8 cellular contexts compared by ENCODE assay signal in genomic region chr10:86971146-86971991, GRCh38.
DNase-seq lines count a peak whose midpoint lies in the region; ATAC-seq and TF ChIP-seq lines count a peak whose summit lies in the region.

No MANE protein-coding gene starts in this region.

- H3K4me1 Mint-ChIP-seq in central memory CD8-positive, alpha-beta T cell, result peaks cover 23% of the 10 kb centered on the region

- H4K20me1 ChIP-seq in KMS-11 (ENCODE audit: insufficient read depth), result no peaks in the 10 kb centered on the region

- H3K9ac ChIP-seq in KMS-11, result peak overlapping the region; percentile 96

- H3K4me1 ChIP-seq in KMS-11 (ENCODE audit: low read depth, poor library complexity, severe bottlenecking), result no peaks in the 10 kb centered on the region

- no peaks in the 10 kb centered on the region for H3K79me2 ChIP-seq in KMS-11 (ENCODE audit: insufficient read depth, low read depth)

- no peaks in the 10 kb centered on the region for H3K36me3 ChIP-seq in KMS-11 (ENCODE audit: insufficient read depth)

- peak; percentile 95 for DNase-seq in ELR (ENCODE audit: low read depth)
- DNase-seq in activated CD4-positive, CD25-positive, alpha-beta regulatory T cell treated with anti-CD3 and anti-CD28 coated beads, Interleukin-2, amount 50 U/mL, for 16 hours (ENCODE audit: low read depth, low spot score), result peak; percentile 83
- DNase-seq in central memory CD8-positive, alpha-beta T cell (ENCODE audit: low spot score in 2 of 2), result peak; percentile 82 to 92
- peak; percentile 92 for DNase-seq in kidney tubule cell (ENCODE audit: low spot score)
- peak; percentile 86 to 87 for DNase-seq in stimulated activated CD4-positive, alpha-beta T cell treated with anti-CD3 and anti-CD28 coated beads, Interleukin-2, amount 100 ng/mL, for 24 hours
- DNase-seq in NCI-H345 (lab: John Stamatoyannopoulos, UW), result no peak

- peak overlapping the region; percentile 97 for H2AFZ ChIP-seq in KMS-11 (ENCODE audit: low read depth)

- H3K27me3 Mint-ChIP-seq in central memory CD8-positive, alpha-beta T cell, result no peaks in the 10 kb centered on the region

- H3K4me3 ChIP-seq in KMS-11 (IDR thresholded peaks at IDR 0.05; ENCODE audit: insufficient read depth, low read depth, low read length), result peak overlapping the region; percentile 30

- peak overlapping the region; percentile 50 for H3K27ac ChIP-seq in KMS-11

- peak; percentile 66 for ATAC-seq in GM21619 (IDR thresholded peaks at IDR 0.05; ENCODE audit: unreplicated experiment)
- ATAC-seq in central memory CD8-positive, alpha-beta T cell (replicated peaks; ENCODE audit: extremely low read depth, poor library complexity, severe bottlenecking), result peak; percentile 87

- no peaks in the 10 kb centered on the region for H3K9me3 Mint-ChIP-seq in central memory CD8-positive, alpha-beta T cell

- no peak for TF ChIP-seq CTCF in KMS-11 (conservative IDR thresholded peaks at IDR 0.05; ENCODE audit: low read depth, low read length)

- H3K27me3 ChIP-seq in KMS-11 (ENCODE audit: insufficient read depth, low read depth), result no peaks in the 10 kb centered on the region

- H3K4me2 ChIP-seq in KMS-11, result peak overlapping the region; percentile 100; the same call in 1 of the 2 replicates

- H3K27ac Mint-ChIP-seq in central memory CD8-positive, alpha-beta T cell (ENCODE audit: low read depth), result peak overlapping the region; percentile 93

- peak overlapping the region; percentile 77 for H3K4me3 Mint-ChIP-seq in central memory CD8-positive, alpha-beta T cell

- H3K36me3 Mint-ChIP-seq in central memory CD8-positive, alpha-beta T cell (ENCODE audit: insufficient read depth), result peaks cover 10% of the 10 kb centered on the region
